Comparison of ENCODE assay signal across 11 cellular contexts in genomic region chr18:45355944-45356520, GRCh38.
DNase-seq lines count a peak whose midpoint lies in the region; ATAC-seq lines count a peak whose summit lies in the region.
"Had no signal": no experiment of that assay in that cellular context is flagged by ENCODE, and none has a peak within 500 bp of the region (broad histone marks: within the 10 kb centered on the region; RNA-seq: fewer than 3 reads in every experiment).

No MANE protein-coding gene starts in this region.

- H3K9ac ChIP-seq in mesendoderm (ENCODE audit: low read length) (no peak overlapping the region), mesenchymal stem cell (ENCODE audit: low read length) (no peak overlapping the region)

- ATAC-seq in HG02884 (IDR thresholded peaks at IDR 0.05; ENCODE audit: unreplicated experiment) = peak; percentile 67

- H3K4me3 Mint-ChIP-seq in activated naive CD8-positive, alpha-beta T cell treated with anti-CD3 and anti-CD28 coated beads for 36 hours = no peak overlapping the region
- no peak overlapping the region for H3K4me3 Mint-ChIP-seq in activated CD4-positive, alpha-beta memory T cell treated with anti-CD3 and anti-CD28 coated beads for 36 hours

- H2BK5ac ChIP-seq in mesendoderm (ENCODE audit: low read length) (no peak overlapping the region), mesenchymal stem cell (ENCODE audit: low read depth, low read length, poor library complexity, severe bottlenecking) (no peak overlapping the region)

- no peak overlapping the region for H3K4ac ChIP-seq in mesendoderm (ENCODE audit: low read depth, low read length)
- H3K4ac ChIP-seq in mesenchymal stem cell (ENCODE audit: low read depth in 1 of 2, low read length in 2 of 2) = no peak overlapping the region

- H3K79me1 ChIP-seq in mesendoderm (ENCODE audit: low read length) = no peaks in the 10 kb centered on the region
- no peaks in the 10 kb centered on the region for H3K79me1 ChIP-seq in mesenchymal stem cell (replicated peaks; ENCODE audit: low read length, poor library complexity, severe bottlenecking)

- H3K27ac ChIP-seq in mesendoderm (ENCODE audit: low read depth, low read length) (no peak overlapping the region), mesenchymal stem cell (ENCODE audit: low read length, poor library complexity, severe bottlenecking) (no peak overlapping the region)

- H2BK12ac ChIP-seq in mesenchymal stem cell (ENCODE audit: low read length in 2 of 2) = no peak overlapping the region

- H4K8ac ChIP-seq in mesendoderm (ENCODE audit: low read depth, low read length) (no peak overlapping the region), mesenchymal stem cell (ENCODE audit: low read length) (no peak overlapping the region)

- in situ Hi-C loops in ACHN (cut with HindIII; ENCODE audit: low pct_ligation_motif_present, low pct_unique_long_range_greater_than_20kb, low sequenced_read_pairs) = no loop called here

- H4K91ac ChIP-seq in mesenchymal stem cell (ENCODE audit: low read length) = no peak overlapping the region

- H3K4me3 ChIP-seq in mesendoderm (ENCODE audit: low read length) (no peak overlapping the region), mesenchymal stem cell (ENCODE audit: insufficient read depth in 1 of 2, low read depth in 1 of 2, low read length in 2 of 2) (no peak overlapping the region)

- no peak overlapping the region for H2AFZ ChIP-seq in mesenchymal stem cell (ENCODE audit: low read depth, low read length)

- H3K56ac ChIP-seq in mesendoderm (ENCODE audit: low read length) = no peak overlapping the region

- H3K18ac ChIP-seq in mesendoderm (ENCODE audit: low read length) (peak overlapping the region; percentile 40), mesenchymal stem cell (ENCODE audit: low read depth in 1 of 2, low read length in 2 of 2) (no peak overlapping the region)

- no peak overlapping the region for H3K23ac ChIP-seq in mesendoderm (ENCODE audit: low read length)
- no peak overlapping the region for H3K23ac ChIP-seq in mesenchymal stem cell (ENCODE audit: low read length in 2 of 2)

- no peak overlapping the region for H2AK5ac ChIP-seq in mesendoderm (ENCODE audit: low read length)
- H2AK5ac ChIP-seq in mesenchymal stem cell (ENCODE audit: low read length, severe bottlenecking) = no peak overlapping the region

- H3K36me3 ChIP-seq in mesendoderm (ENCODE audit: control insufficient read depth, insufficient read depth, low read length) (no peaks in the 10 kb centered on the region), mesenchymal stem cell (ENCODE audit: control insufficient read depth in 1 of 2, insufficient read depth in 2 of 2, low read depth in 1 of 2, low read length in 2 of 2) (no peaks in the 10 kb centered on the region)

- no peaks in the 10 kb centered on the region for H3K79me2 ChIP-seq in mesendoderm (ENCODE audit: control insufficient read depth, insufficient read depth, low read length)

- no peak overlapping the region for H2BK15ac ChIP-seq in mesendoderm (replicated peaks; ENCODE audit: low read depth)
- H2BK15ac ChIP-seq in mesenchymal stem cell (ENCODE audit: low read depth, poor library complexity, severe bottlenecking) = no peak overlapping the region

- H3K27me3 Mint-ChIP-seq in activated naive CD8-positive, alpha-beta T cell treated with anti-CD3 and anti-CD28 coated beads for 36 hours = no peaks in the 10 kb centered on the region
- peaks cover 4% of the 10 kb centered on the region for H3K27me3 Mint-ChIP-seq in activated CD4-positive, alpha-beta memory T cell treated with anti-CD3 and anti-CD28 coated beads for 36 hours

- no peak overlapping the region for H4K5ac ChIP-seq in mesendoderm (ENCODE audit: low read length)

- peak overlapping the region; percentile 50 for H3K27ac Mint-ChIP-seq in activated naive CD8-positive, alpha-beta T cell treated with anti-CD3 and anti-CD28 coated beads for 36 hours
- no peak overlapping the region for H3K27ac Mint-ChIP-seq in activated CD4-positive, alpha-beta memory T cell treated with anti-CD3 and anti-CD28 coated beads for 36 hours

- H3K9me3 ChIP-seq in mesenchymal stem cell (ENCODE audit: control insufficient read depth, low read length) = no peaks in the 10 kb centered on the region

- CTCF ChIA-PET in activated CD4-positive, alpha-beta memory T cell treated with anti-CD3 and anti-CD28 coated beads for 36 hours (lab: Charles Lee) = no interaction called here

- H3K36me3 Mint-ChIP-seq in activated naive CD8-positive, alpha-beta T cell treated with anti-CD3 and anti-CD28 coated beads for 36 hours = no peaks in the 10 kb centered on the region
- H3K36me3 Mint-ChIP-seq in activated CD4-positive, alpha-beta memory T cell treated with anti-CD3 and anti-CD28 coated beads for 36 hours = no peaks in the 10 kb centered on the region

- H3K27me3 ChIP-seq in mesendoderm (ENCODE audit: insufficient read depth, low read length, poor library complexity) (no peaks in the 10 kb centered on the region), mesenchymal stem cell (ENCODE audit: control insufficient read depth in 1 of 2, insufficient read depth in 1 of 2, low read length in 2 of 2) (peaks cover 0 to 6% of the 10 kb centered on the region in 2 experiments)

- no peaks in the 10 kb centered on the region for H3K9me3 Mint-ChIP-seq in activated naive CD8-positive, alpha-beta T cell treated with anti-CD3 and anti-CD28 coated beads for 36 hours
- H3K9me3 Mint-ChIP-seq in activated CD4-positive, alpha-beta memory T cell treated with anti-CD3 and anti-CD28 coated beads for 36 hours = no peaks in the 10 kb centered on the region

- intact Hi-C loops in activated CD4-positive, alpha-beta memory T cell treated with anti-CD3 and anti-CD28 coated beads for 36 hours (cut with micrococcal nuclease) = no loop called here

- no peaks in the 10 kb centered on the region for H3K4me1 Mint-ChIP-seq in activated naive CD8-positive, alpha-beta T cell treated with anti-CD3 and anti-CD28 coated beads for 36 hours
- no peaks in the 10 kb centered on the region for H3K4me1 Mint-ChIP-seq in activated CD4-positive, alpha-beta memory T cell treated with anti-CD3 and anti-CD28 coated beads for 36 hours (ENCODE audit: low read depth)

- no peaks in the 10 kb centered on the region for H3K4me1 ChIP-seq in mesendoderm (ENCODE audit: control insufficient read depth, low read depth, low read length)
- peaks cover 8% of the 10 kb centered on the region for H3K4me1 ChIP-seq in mesenchymal stem cell (ENCODE audit: control insufficient read depth, insufficient read depth, low read depth, low read length)

- DNase-seq in COR-L47 (lab: John Stamatoyannopoulos, UW) (peak; percentile 18), mesendoderm (peak; percentile 34), mesenchymal stem cell (no peak), middle frontal gyrus (ENCODE audit: extremely low spot score, low spot score) (no peak), ACHN (no peak)
- DNase-seq in activated naive CD8-positive, alpha-beta T cell treated with anti-CD3 and anti-CD28 coated beads for 36 hours = no peak
- DNase-seq in activated CD4-positive, alpha-beta memory T cell treated with anti-CD3 and anti-CD28 coated beads for 36 hours = no peak
- DNase-seq: activated gamma-delta T cell treated with Interleukin-2 at 50 U/mL for 16 hours; effector CD8-positive, alpha-beta T cell; SHP77 treated with DMSO at 0.1 percent for 48 hours had no signal

- POLR2A ChIA-PET in activated CD4-positive, alpha-beta memory T cell treated with anti-CD3 and anti-CD28 coated beads for 36 hours (lab: Charles Lee) = no interaction called here

- WGBS in mesendoderm (ENCODE audit: extremely low coverage, insufficient coverage, low lambda C conversion rate) = no CpG with 5 or more reads among the region's 2 CpGs
- 92% methylated on average over 2 of the region's 2 CpGs for WGBS in mesenchymal stem cell

- H2BK120ac ChIP-seq in mesendoderm (ENCODE audit: low read depth, low read length) (no peak overlapping the region), mesenchymal stem cell (ENCODE audit: low read depth, low read length) (no peak overlapping the region)

- no peak overlapping the region for H3K4me2 ChIP-seq in mesendoderm (ENCODE audit: low read length)
- no peak overlapping the region for H3K4me2 ChIP-seq in mesenchymal stem cell (ENCODE audit: low read length, poor library complexity, severe bottlenecking)

- no peak overlapping the region for H3K14ac ChIP-seq in mesenchymal stem cell (ENCODE audit: low read length in 2 of 2)

Comparison
In these comparisons a context has a peak if more than half of its experiments do, and no peak if none do; other contexts are left out.
1. DNase-seq: peak in COR-L47 (single experiment) and mesendoderm (single experiment); none in activated naive CD8-positive, alpha-beta T cell treated with anti-CD3 and anti-CD28 coated beads for 36 hours (single experiment), activated CD4-positive, alpha-beta memory T cell treated with anti-CD3 and anti-CD28 coated beads for 36 hours (single experiment), mesenchymal stem cell (single experiment), middle frontal gyrus (single experiment) and ACHN (single experiment).